Comparison of ENCODE assay signal across 24 cellular contexts in the genomic region with DNA sequence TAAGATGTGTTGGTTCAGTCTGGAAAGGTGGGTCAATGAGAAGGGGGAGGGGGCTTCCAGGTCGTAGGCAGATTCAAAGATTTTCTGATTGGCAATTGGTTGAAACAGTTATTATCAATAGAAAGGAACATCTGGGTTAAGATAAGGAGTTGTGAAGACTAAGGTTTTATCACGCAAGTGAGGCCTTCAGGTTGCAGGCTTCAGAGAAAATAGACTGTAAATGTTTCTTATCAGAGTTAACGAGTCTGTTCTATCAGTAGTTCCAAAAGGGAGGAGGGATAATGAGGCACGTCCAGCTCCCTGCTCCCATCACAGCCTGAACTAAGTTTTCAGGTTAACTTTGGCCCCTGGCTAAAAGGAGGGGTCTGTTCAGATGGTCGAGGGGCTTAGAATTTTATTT. TPM values are rescaled to one million over a fixed set of nuclear protein-coding genes. Genes with fewer than 3 reads are reported as not detected.
"Had no signal": no experiment of that assay in that cellular context is flagged by ENCODE, and none has a peak within 500 bp of the region (broad histone marks: within the 10 kb centered on the region; RNA-seq: fewer than 3 reads in every experiment).

No MANE protein-coding gene starts in this region.

- H3K27me3 ChIP-seq: colonic mucosa had no signal

- H3K27ac Mint-ChIP-seq: dendritic cell treated with granulocyte-macrophage colony-stimulating factor and Interleukin-4, amounts not matched to agents 40 ng/mL and 50 ng/mL, for 4 days; effector memory CD8-positive, alpha-beta T cell; endodermal cell; immature natural killer cell had no signal

- H3K9me3 ChIP-seq: colonic mucosa, esophagus squamous epithelium, gastroesophageal sphincter, heart left ventricle, left lung, lower lobe of right lung had no signal

- H3K36me3 ChIP-seq: colonic mucosa, esophagus squamous epithelium, gastroesophageal sphincter, heart left ventricle, left lung, lower lobe of right lung had no signal

- H3K9me3 Mint-ChIP-seq: dendritic cell treated with granulocyte-macrophage colony-stimulating factor and Interleukin-4, amounts not matched to agents 40 ng/mL and 50 ng/mL, for 4 days; effector memory CD8-positive, alpha-beta T cell; endodermal cell; immature natural killer cell had no signal

- H2AFZ ChIP-seq: hepatocyte had no signal

- H3K79me2 ChIP-seq: hepatocyte had no signal

- ATAC-seq: effector memory CD8-positive, alpha-beta T cell; esophagus mucosa; gastroesophageal sphincter; heart left ventricle; left cardiac atrium; left lung; left ventricle myocardium superior; lower lobe of right lung had no signal

- H3K4me1 Mint-ChIP-seq: immature natural killer cell had no signal

- H3K4me1 ChIP-seq: colonic mucosa, esophagus squamous epithelium, gastroesophageal sphincter, left lung, lower lobe of right lung had no signal

- FAIRE-seq: endometrium, keratinocyte had no signal

- DNase-seq: colonic mucosa; cortex of kidney; effector CD8-positive, alpha-beta T cell; effector memory CD8-positive, alpha-beta T cell; endodermal cell; esophagus squamous epithelium; foreskin fibroblast; foreskin melanocyte; heart left ventricle; hypothalamus; immature natural killer cell; left cardiac atrium; left lung; left ventricle myocardium superior; lower lobe of right lung; mesenchymal stem cell; midbrain had no signal

- H3K27ac ChIP-seq: colonic mucosa, epithelial cell of prostate, esophagus squamous epithelium, gastroesophageal sphincter, heart left ventricle, hepatocyte, left lung, lower lobe of right lung had no signal

- H3K4me3 Mint-ChIP-seq: dendritic cell treated with granulocyte-macrophage colony-stimulating factor and Interleukin-4, amounts not matched to agents 40 ng/mL and 50 ng/mL, for 4 days; effector memory CD8-positive, alpha-beta T cell; endodermal cell; immature natural killer cell had no signal

- H3K4me2 ChIP-seq: hepatocyte had no signal

- H3K36me3 Mint-ChIP-seq: immature natural killer cell had no signal

- H3K4me3 ChIP-seq: colonic mucosa, esophagus squamous epithelium, gastroesophageal sphincter, heart left ventricle, hepatocyte, left lung, lower lobe of right lung had no signal

RNA-seq across cellular contexts. Expression of a gene that starts 11.1 kb away (rescaled TPM):
- polyA plus RNA-seq: immature natural killer cell had no signal
